ENCODE assay signal across 1 cellular context in the genomic region with DNA sequence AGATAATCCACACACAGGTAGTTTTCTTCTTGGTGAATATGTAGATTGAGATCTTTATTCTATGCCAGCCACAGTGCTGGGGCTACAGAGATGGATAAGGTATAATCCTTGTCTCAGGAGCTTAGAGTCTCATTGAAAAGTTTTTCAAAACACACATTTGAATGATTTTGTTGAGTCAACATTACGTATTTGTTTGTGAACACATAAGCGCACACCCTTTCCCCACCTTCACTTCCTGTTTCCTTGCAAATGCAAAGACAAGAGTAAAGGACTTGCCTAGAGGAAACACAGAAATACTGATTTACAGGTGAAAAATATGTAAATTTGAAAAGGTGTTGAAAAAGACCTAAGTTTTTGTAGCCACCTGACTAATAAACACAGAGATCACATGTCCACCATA.
TF ChIP-seq lines count a peak whose summit lies in the region.

No MANE protein-coding gene starts in this region.

TF ChIP-seq in K562, 482 proteins besides CTCF, POLR2A, EP300 and RAD21:
- TF ChIP-seq, protein P1, sequence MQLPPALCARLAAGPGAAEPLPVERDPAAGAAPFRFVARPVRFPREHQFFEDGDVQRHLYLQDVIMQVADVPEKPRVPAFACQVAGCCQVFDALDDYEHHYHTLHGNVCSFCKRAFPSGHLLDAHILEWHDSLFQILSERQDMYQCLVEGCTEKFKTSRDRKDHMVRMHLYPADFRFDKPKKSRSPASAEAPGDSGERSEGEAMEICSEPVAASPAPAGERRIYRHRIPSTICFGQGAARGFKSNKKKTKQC (CRISPR knock-in tag; IDR thresholded peaks at IDR 0.05) = no peak
- TF ChIP-seq ZNF316 (IDR thresholded peaks at IDR 0.05) = peak; percentile 53; the same call in 1 of the 2 replicates
- TF ChIP-seq ZNF589 (CRISPR knock-in tag; IDR thresholded peaks at IDR 0.05; ENCODE audit: low read depth) = no peak
- TF ChIP-seq SPI1 (IDR thresholded peaks at IDR 0.05; ENCODE audit: borderline replicate concordance, low read depth, low read length) = peak; percentile 32; the same call in 1 of the 2 replicates
